Comparison of ENCODE assay signal across 20 cellular contexts in the genomic region with DNA sequence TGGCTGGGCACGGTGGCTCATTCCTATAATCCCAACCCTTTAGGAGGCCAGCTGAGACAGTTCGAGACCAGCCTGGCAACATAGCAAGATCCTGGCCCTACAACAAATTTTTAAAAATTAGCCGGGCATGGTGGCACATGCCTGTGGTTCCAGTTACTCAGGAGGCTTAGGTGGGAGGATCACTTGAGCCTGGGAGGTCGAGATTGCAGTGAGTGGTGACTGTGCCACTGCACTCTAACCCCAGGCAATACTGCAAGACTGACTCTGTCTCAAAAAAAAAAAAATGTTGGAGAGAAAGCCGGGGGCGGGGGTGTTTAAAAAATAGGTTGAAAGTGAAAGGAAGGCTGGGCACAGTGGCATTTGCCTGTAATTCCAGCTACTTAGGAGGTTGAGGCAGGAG. TPM values are rescaled to one million over a fixed set of nuclear protein-coding genes. Genes with fewer than 3 reads are reported as not detected.
DNase-seq lines count a peak whose midpoint lies in the region; FAIRE-seq and TF ChIP-seq lines count a peak whose summit lies in the region.
"Had no signal": no experiment of that assay in that cellular context is flagged by ENCODE, and none has a peak within 500 bp of the region (broad histone marks: within the 10 kb centered on the region; RNA-seq: fewer than 3 reads in every experiment).

No MANE protein-coding gene starts in this region.

- H3K4me3 Mint-ChIP-seq in astrocyte (ENCODE audit: unreplicated experiment) = no peak overlapping the region
- H3K4me3 Mint-ChIP-seq in activated T-helper 2 cell treated with anti-CD3 and anti-CD28 coated beads, Interferon-gamma antibody, Interleukin-2, Interleukin-4, amounts not matched to agents 10 μg/mL and 5 μg/mL and 100 μg/mL, durations not matched to agents 14 hours and 24 hours and 36 hours (ENCODE audit: low read depth) = no peak overlapping the region
- H3K4me3 Mint-ChIP-seq: CD4-positive, alpha-beta memory T cell had no signal

- no peak for TF ChIP-seq CTCF in astrocyte (IDR thresholded peaks at IDR 0.05; ENCODE audit: insufficient read depth, low read depth, low read length)

- no peaks in the 10 kb centered on the region for H3K9me3 Mint-ChIP-seq in astrocyte (ENCODE audit: unreplicated experiment)
- H3K9me3 Mint-ChIP-seq in activated T-helper 2 cell treated with anti-CD3 and anti-CD28 coated beads, Interferon-gamma antibody, Interleukin-2, Interleukin-4, amounts not matched to agents 10 μg/mL and 5 μg/mL and 100 μg/mL, durations not matched to agents 14 hours and 24 hours and 36 hours = no peaks in the 10 kb centered on the region
- H3K9me3 Mint-ChIP-seq: CD4-positive, alpha-beta memory T cell had no signal

- FAIRE-seq in astrocyte (lab: Jason Lieb, UNC) = no peak
- FAIRE-seq: D721Med, H1 had no signal

- peak overlapping the region; percentile 34 for H3K27ac Mint-ChIP-seq in astrocyte (ENCODE audit: unreplicated experiment)
- no peak overlapping the region for H3K27ac Mint-ChIP-seq in activated T-helper 2 cell treated with anti-CD3 and anti-CD28 coated beads, Interferon-gamma antibody, Interleukin-2, Interleukin-4, amounts not matched to agents 10 μg/mL and 5 μg/mL and 100 μg/mL, durations not matched to agents 14 hours and 24 hours and 36 hours
- H3K27ac Mint-ChIP-seq: CD4-positive, alpha-beta memory T cell had no signal

- H3K79me2 ChIP-seq in astrocyte (ENCODE audit: insufficient read depth, low read length) = no peaks in the 10 kb centered on the region

- H3K27me3 Mint-ChIP-seq in astrocyte (ENCODE audit: low read depth, unreplicated experiment) = no peaks in the 10 kb centered on the region
- H3K27me3 Mint-ChIP-seq in activated T-helper 2 cell treated with anti-CD3 and anti-CD28 coated beads, Interferon-gamma antibody, Interleukin-2, Interleukin-4, amounts not matched to agents 10 μg/mL and 5 μg/mL and 100 μg/mL, durations not matched to agents 14 hours and 24 hours and 36 hours (ENCODE audit: low read depth) = peaks cover 2% of the 10 kb centered on the region
- H3K27me3 Mint-ChIP-seq: CD4-positive, alpha-beta memory T cell had no signal

- H3K4me3 ChIP-seq in astrocyte (ENCODE audit: insufficient read depth, low read depth, low read length) = no peak overlapping the region

- peaks cover 5% of the 10 kb centered on the region for H3K36me3 Mint-ChIP-seq in astrocyte (ENCODE audit: low read depth, unreplicated experiment)
- peaks cover 8% of the 10 kb centered on the region for H3K36me3 Mint-ChIP-seq in activated T-helper 2 cell treated with anti-CD3 and anti-CD28 coated beads, Interferon-gamma antibody, Interleukin-2, Interleukin-4, amounts not matched to agents 10 μg/mL and 5 μg/mL and 100 μg/mL, durations not matched to agents 14 hours and 24 hours and 36 hours (ENCODE audit: low read depth)

- H3K9me3 ChIP-seq in astrocyte (ENCODE audit: insufficient read depth, low read depth, low read length) = no peaks in the 10 kb centered on the region
- H3K9me3 ChIP-seq: BE2C had no signal

- H3K4me2 ChIP-seq in astrocyte (ENCODE audit: low read length) = no peak overlapping the region
- H3K4me2 ChIP-seq: KMS-11 had no signal

- intact Hi-C loops in activated T-helper 2 cell treated with anti-CD3 and anti-CD28 coated beads, Interferon-gamma antibody, Interleukin-2, Interleukin-4, amounts not matched to agents 10 μg/mL and 5 μg/mL and 100 μg/mL, durations not matched to agents 14 hours and 24 hours and 36 hours (cut with micrococcal nuclease) = no loop called here

- no peaks in the 10 kb centered on the region for H3K4me1 ChIP-seq in astrocyte (ENCODE audit: insufficient read depth, low read length)
- H3K4me1 ChIP-seq: BE2C had no signal

- no peak overlapping the region for H3K9ac ChIP-seq in astrocyte (ENCODE audit: low read length)
- H3K9ac ChIP-seq: KMS-11 had no signal

- H4K20me1 ChIP-seq in astrocyte (ENCODE audit: insufficient read depth, low read length) = no peaks in the 10 kb centered on the region

- peak; percentile 31 for DNase-seq in ELR (ENCODE audit: low read depth)
- peak; percentile 37 for DNase-seq in HT1080 (ENCODE audit: low read depth)
- DNase-seq in astrocyte (ENCODE audit: low read depth) = no peak
- DNase-seq in mesenteric fat pad (ENCODE audit: low spot score) = peak; percentile 33
- no peak for DNase-seq in activated T-helper 2 cell treated with anti-CD3 and anti-CD28 coated beads, Interferon-gamma antibody, Interleukin-2, Interleukin-4, amounts not matched to agents 10 μg/mL and 5 μg/mL and 100 μg/mL, durations not matched to agents 14 hours and 24 hours and 36 hours (ENCODE audit: low spot score)
- no peak for DNase-seq in T-helper 1 cell
- no peak for DNase-seq in ecto neural progenitor cell (ENCODE audit: low spot score)
- no peak for DNase-seq in GDM1 (lab: John Stamatoyannopoulos, UW)
- DNase-seq: BE2C; CD4-positive, alpha-beta memory T cell; DND-41; NCI-H1436 treated with DMSO at 0.1 percent for 48 hours; NCI-H2081; NCI-H526 treated with DMSO at 0.1 percent for 48 hours; OCI-M1 had no signal

- no peak overlapping the region for H3K27ac ChIP-seq in astrocyte (ENCODE audit: low read depth, low read length)
- H3K27ac ChIP-seq: KMS-11 had no signal

- H2AFZ ChIP-seq in astrocyte (ENCODE audit: low read depth, low read length) = no peak overlapping the region

- H3K27me3 ChIP-seq in astrocyte (ENCODE audit: insufficient read depth, low read length) = no peaks in the 10 kb centered on the region
- H3K27me3 ChIP-seq: BE2C had no signal

- peaks cover 7% of the 10 kb centered on the region for H3K4me1 Mint-ChIP-seq in astrocyte (ENCODE audit: low read depth, unreplicated experiment)
- H3K4me1 Mint-ChIP-seq in activated T-helper 2 cell treated with anti-CD3 and anti-CD28 coated beads, Interferon-gamma antibody, Interleukin-2, Interleukin-4, amounts not matched to agents 10 μg/mL and 5 μg/mL and 100 μg/mL, durations not matched to agents 14 hours and 24 hours and 36 hours (ENCODE audit: low read depth) = no peaks in the 10 kb centered on the region
- H3K4me1 Mint-ChIP-seq: CD4-positive, alpha-beta memory T cell had no signal

- no peaks in the 10 kb centered on the region for H3K36me3 ChIP-seq in astrocyte (ENCODE audit: insufficient read depth, low read length)
- H3K36me3 ChIP-seq: BE2C had no signal

RNA-seq across cellular contexts. Expression of a gene that starts 16.5 kb away (rescaled TPM):
- not detected in 2 replicates for total RNA-seq in HT1080 (2014; rRNA removed; shearing (Covaris generic))
- polyA plus RNA-seq in HT1080 (2015; cell fraction: cytosol; rRNA removed) = 0.15 TPM in 1 of 2 replicates, not detected in the other
- polyA plus RNA-seq in HT1080 (2015; cell fraction: nucleus; rRNA removed) = not detected in 2 replicates
- total RNA-seq in astrocyte (0.11 TPM in 1 of 2 replicates, not detected in the other), mesenteric fat pad (not detected)
- not detected in 2 replicates for total RNA-seq in activated T-helper 2 cell treated with anti-CD3 and anti-CD28 coated beads, Interferon-gamma antibody, Interleukin-2, Interleukin-4, amounts not matched to agents 10 μg/mL and 5 μg/mL and 100 μg/mL, durations not matched to agents 14 hours and 24 hours and 36 hours
- total RNA-seq: CD4-positive, alpha-beta memory T cell; SK-MEL-5 had no signal
- polyA plus RNA-seq: AG04450; CD4-positive, alpha-beta memory T cell had no signal

RNA-seq across cellular contexts. Expression of a gene that starts 41.3 kb away (rescaled TPM):
- 1,248 and 1,380 TPM in 2 replicates for total RNA-seq in HT1080 (2014; rRNA removed; shearing (Covaris generic))
- 1,043 and 1,103 TPM in 2 replicates for polyA plus RNA-seq in HT1080 (2015; cell fraction: cytosol; rRNA removed)
- polyA plus RNA-seq in HT1080 (2015; cell fraction: nucleus; rRNA removed) = 390 and 396 TPM in 2 replicates
- 744 and 872 TPM in 2 replicates for total RNA-seq in astrocyte
- 677 TPM for total RNA-seq in mesenteric fat pad
- total RNA-seq in activated T-helper 2 cell treated with anti-CD3 and anti-CD28 coated beads, Interferon-gamma antibody, Interleukin-2, Interleukin-4, amounts not matched to agents 10 μg/mL and 5 μg/mL and 100 μg/mL, durations not matched to agents 14 hours and 24 hours and 36 hours = 815 and 840 TPM in 2 replicates

RNA-seq across cellular contexts. Expression of a gene that starts 43.3 kb away (rescaled TPM):
- total RNA-seq in HT1080 (2014; rRNA removed; shearing (Covaris generic)) = 61.5 and 62.3 TPM in 2 replicates
- polyA plus RNA-seq in HT1080 (2015; cell fraction: cytosol; rRNA removed) = 46.6 and 48.3 TPM in 2 replicates
- polyA plus RNA-seq in HT1080 (2015; cell fraction: nucleus; rRNA removed) = 178 and 222 TPM in 2 replicates
- total RNA-seq in astrocyte (277 and 351 TPM in 2 replicates), mesenteric fat pad (29.5 TPM)
- total RNA-seq in activated T-helper 2 cell treated with anti-CD3 and anti-CD28 coated beads, Interferon-gamma antibody, Interleukin-2, Interleukin-4, amounts not matched to agents 10 μg/mL and 5 μg/mL and 100 μg/mL, durations not matched to agents 14 hours and 24 hours and 36 hours = 47.9 and 56.7 TPM in 2 replicates

RNA-seq across cellular contexts. Expression of a gene that starts 43.5 kb away (rescaled TPM):
- 1.3 and 1.8 TPM in 2 replicates for total RNA-seq in HT1080 (2014; rRNA removed; shearing (Covaris generic))
- polyA plus RNA-seq in HT1080 (2015; cell fraction: cytosol; rRNA removed) = 1.5 and 2.8 TPM in 2 replicates
- polyA plus RNA-seq in HT1080 (2015; cell fraction: nucleus; rRNA removed) = 1.3 and 5.4 TPM in 2 replicates
- total RNA-seq in astrocyte = 9.5 and 12.6 TPM in 2 replicates
- total RNA-seq in mesenteric fat pad = 4.3 TPM
- 6.9 and 10.3 TPM in 2 replicates for total RNA-seq in activated T-helper 2 cell treated with anti-CD3 and anti-CD28 coated beads, Interferon-gamma antibody, Interleukin-2, Interleukin-4, amounts not matched to agents 10 μg/mL and 5 μg/mL and 100 μg/mL, durations not matched to agents 14 hours and 24 hours and 36 hours

Comparison
In these comparisons a context has a peak if more than half of its experiments do, and no peak if none do; other contexts are left out.
1. DNase-seq: peak in ELR (single experiment), HT1080 (single experiment) and mesenteric fat pad (single experiment); none in astrocyte (single experiment), activated T-helper 2 cell treated with anti-CD3 and anti-CD28 coated beads, Interferon-gamma antibody, Interleukin-2, Interleukin-4, amounts not matched to agents 10 μg/mL and 5 μg/mL and 100 μg/mL, durations not matched to agents 14 hours and 24 hours and 36 hours (single experiment), T-helper 1 cell (0 of 5), ecto neural progenitor cell (single experiment) and GDM1 (single experiment).